Comparison of ENCODE assay signal across 9 cellular contexts in genomic region chr2:180604077-180604476, GRCh38.
DNase-seq lines count a peak whose midpoint lies in the region; ATAC-seq and TF ChIP-seq lines count a peak whose summit lies in the region.
"Had no signal": no experiment of that assay in that cellular context is flagged by ENCODE, and none has a peak within 500 bp of the region (broad histone marks: within the 10 kb centered on the region; RNA-seq: fewer than 3 reads in every experiment).

No MANE protein-coding gene starts in this region.

- H3K27me3 ChIP-seq in H7 (ENCODE audit: control insufficient read depth, insufficient read depth, low read length) = no peaks in the 10 kb centered on the region

- intact Hi-C loops in OCI-LY7 (cut with micrococcal nuclease; ENCODE audit: unreplicated experiment) = loop anchor here (5.0 kb wide), 1 partner anchor 453 kb away; no protein-coding TSS in a partner anchor

- H3K36me3 Mint-ChIP-seq in activated naive CD8-positive, alpha-beta T cell treated with anti-CD3 and anti-CD28 coated beads, Interleukin-2, amount 50 U/mL, for 24 hours (ENCODE audit: low read depth) = no peaks in the 10 kb centered on the region
- H3K36me3 Mint-ChIP-seq in natural killer cell treated with Interleukin-12 subunit alpha and Interleukin-12 subunit beta and Interleukin-15 and Interleukin-18, amount 100 ng/mL, for 72 hours = no peaks in the 10 kb centered on the region

- no peaks in the 10 kb centered on the region for H3K79me2 ChIP-seq in OCI-LY7 (ENCODE audit: insufficient read depth, low read depth, low read length)

- peak; percentile 65 for TF ChIP-seq CTCF in OCI-LY7 (conservative IDR thresholded peaks at IDR 0.05; ENCODE audit: low read length)

- H3K36me3 ChIP-seq in OCI-LY7 (ENCODE audit: insufficient read depth, low read length) (no peaks in the 10 kb centered on the region), H7 (replicated peaks; ENCODE audit: control insufficient read depth, insufficient read depth, low read length) (no peaks in the 10 kb centered on the region)

- no peak overlapping the region for H3K27ac ChIP-seq in OCI-LY7 (ENCODE audit: low read depth, low read length, poor library complexity, severe bottlenecking)
- H3K27ac ChIP-seq: HL-60 had no signal

- H3K27ac Mint-ChIP-seq in activated naive CD8-positive, alpha-beta T cell treated with anti-CD3 and anti-CD28 coated beads, Interleukin-2, amount 50 U/mL, for 24 hours = no peak overlapping the region
- no peak overlapping the region for H3K27ac Mint-ChIP-seq in natural killer cell treated with Interleukin-12 subunit alpha and Interleukin-12 subunit beta and Interleukin-15 and Interleukin-18, amount 100 ng/mL, for 72 hours

- DNase-seq in ELR (ENCODE audit: low read depth) (peak; percentile 50), OCI-LY7 (ENCODE audit: low spot score) (peak; percentile 1), iPS-NIHi7 (ENCODE audit: extremely low spot score) (peak; percentile 30), H7 (no peak)
- no peak for DNase-seq in activated naive CD8-positive, alpha-beta T cell treated with anti-CD3 and anti-CD28 coated beads, Interleukin-2, amount 50 U/mL, for 24 hours
- DNase-seq in natural killer cell treated with Interleukin-12 subunit alpha and Interleukin-12 subunit beta and Interleukin-15 and Interleukin-18, amount 100 ng/mL, for 72 hours (ENCODE audit: low spot score) = no peak

- ATAC-seq in HG02623 (IDR thresholded peaks at IDR 0.05; ENCODE audit: unreplicated experiment) = peak; percentile 67
- no peak for ATAC-seq in HG03460 (IDR thresholded peaks at IDR 0.05; ENCODE audit: unreplicated experiment)
- no peak for ATAC-seq in activated naive CD8-positive, alpha-beta T cell treated with anti-CD3 and anti-CD28 coated beads, Interleukin-2, amount 50 U/mL, for 24 hours
- no peak for ATAC-seq in natural killer cell treated with Interleukin-12 subunit alpha and Interleukin-12 subunit beta and Interleukin-15 and Interleukin-18, amount 100 ng/mL, for 72 hours

- no peaks in the 10 kb centered on the region for H3K4me1 Mint-ChIP-seq in activated naive CD8-positive, alpha-beta T cell treated with anti-CD3 and anti-CD28 coated beads, Interleukin-2, amount 50 U/mL, for 24 hours
- H3K4me1 Mint-ChIP-seq in natural killer cell treated with Interleukin-12 subunit alpha and Interleukin-12 subunit beta and Interleukin-15 and Interleukin-18, amount 100 ng/mL, for 72 hours (ENCODE audit: low read depth in 2 of 2) = no peaks in the 10 kb centered on the region

- no peaks in the 10 kb centered on the region for H3K9me3 ChIP-seq in OCI-LY7 (ENCODE audit: low read length)

- no peak overlapping the region for H3K4me3 Mint-ChIP-seq in activated naive CD8-positive, alpha-beta T cell treated with anti-CD3 and anti-CD28 coated beads, Interleukin-2, amount 50 U/mL, for 24 hours
- no peak overlapping the region for H3K4me3 Mint-ChIP-seq in natural killer cell treated with Interleukin-12 subunit alpha and Interleukin-12 subunit beta and Interleukin-15 and Interleukin-18, amount 100 ng/mL, for 72 hours

- POLR2A ChIA-PET in OCI-LY7 (lab: Charles Lee) = interaction anchor here (0.6 kb wide), 1 partner anchor 131 kb away, joined by 3 read pairs; no protein-coding TSS in a partner anchor

- no peaks in the 10 kb centered on the region for H3K9me2 ChIP-seq in OCI-LY7 (ENCODE audit: insufficient read depth, low read length)

- CTCF ChIA-PET in OCI-LY7 (lab: Charles Lee; ENCODE audit: unreplicated experiment) = no interaction called here

- H3K4me3 ChIP-seq in OCI-LY7 (ENCODE audit: low read depth, low read length, poor library complexity, severe bottlenecking) (no peak overlapping the region), H7 (ENCODE audit: insufficient read depth, low read depth, low read length) (no peak overlapping the region)

- BruUV-seq in OCI-LY7 (replicated peaks; lab: Mats Ljungman, UMichigan) = no TSS peak

- no peaks in the 10 kb centered on the region for H3K9me3 Mint-ChIP-seq in activated naive CD8-positive, alpha-beta T cell treated with anti-CD3 and anti-CD28 coated beads, Interleukin-2, amount 50 U/mL, for 24 hours
- no peaks in the 10 kb centered on the region for H3K9me3 Mint-ChIP-seq in natural killer cell treated with Interleukin-12 subunit alpha and Interleukin-12 subunit beta and Interleukin-15 and Interleukin-18, amount 100 ng/mL, for 72 hours

- no peak overlapping the region for H3K4me2 ChIP-seq in OCI-LY7 (ENCODE audit: low read length)

- H3K27me3 Mint-ChIP-seq in activated naive CD8-positive, alpha-beta T cell treated with anti-CD3 and anti-CD28 coated beads, Interleukin-2, amount 50 U/mL, for 24 hours = no peaks in the 10 kb centered on the region
- H3K27me3 Mint-ChIP-seq in natural killer cell treated with Interleukin-12 subunit alpha and Interleukin-12 subunit beta and Interleukin-15 and Interleukin-18, amount 100 ng/mL, for 72 hours = no peaks in the 10 kb centered on the region

- no peaks in the 10 kb centered on the region for H3K4me1 ChIP-seq in OCI-LY7 (ENCODE audit: insufficient read depth, low read length, poor library complexity, severe bottlenecking)

- H2AFZ ChIP-seq in OCI-LY7 (ENCODE audit: low read length) = no peak overlapping the region

- H4K20me1 ChIP-seq in OCI-LY7 (ENCODE audit: insufficient read depth, low read length) = no peaks in the 10 kb centered on the region

Comparison
In these comparisons a context has a peak if more than half of its experiments do, and no peak if none do; other contexts are left out.
1. DNase-seq: peak in ELR (single experiment), OCI-LY7 (single experiment) and iPS-NIHi7 (single experiment); none in activated naive CD8-positive, alpha-beta T cell treated with anti-CD3 and anti-CD28 coated beads, Interleukin-2, amount 50 U/mL, for 24 hours (single experiment), H7 (single experiment) and natural killer cell treated with Interleukin-12 subunit alpha and Interleukin-12 subunit beta and Interleukin-15 and Interleukin-18, amount 100 ng/mL, for 72 hours (single experiment).